ENCODE assay signal across 16 cellular contexts in genomic region chr5:153755913-153756500, GRCh38.
DNase-seq lines count a peak whose midpoint lies in the region; ATAC-seq and TF ChIP-seq lines count a peak whose summit lies in the region.
"Had no signal": no experiment of that assay in that cellular context is flagged by ENCODE, and none has a peak within 500 bp of the region (broad histone marks: within the 10 kb centered on the region; RNA-seq: fewer than 3 reads in every experiment).

No MANE protein-coding gene starts in this region.

- H3K9me3 ChIP-seq in sigmoid colon = peaks cover 0 to 5% (median 2%) of the 10 kb centered on the region in 4 donors
- H3K9me3 ChIP-seq: A549, BLaER1 had no signal

- TF ChIP-seq POLR2A in sigmoid colon (IDR thresholded peaks at IDR 0.05) = no peak

- no peaks in the 10 kb centered on the region for H3K27me3 ChIP-seq in sigmoid colon
- H3K27me3 ChIP-seq: BLaER1 had no signal

- H3K27ac ChIP-seq in sigmoid colon = no peak overlapping the region
- H3K27ac ChIP-seq: 22Rv1, A549, BLaER1, HL-60 had no signal

- DNase-seq in DMS 273 (lab: John Stamatoyannopoulos, UW; ENCODE audit: unreplicated experiment) (peak; percentile 30), DMS 273 treated with DMSO at 0.1 percent for 48 hours (lab: John Stamatoyannopoulos, UW) (no peak), UCSD-AML1 (lab: John Stamatoyannopoulos, UW; ENCODE audit: unreplicated experiment) (peak; percentile 21), fibroblast of mammary gland (ENCODE audit: low read depth) (peak; percentile 12), Right ventricle myocardium inferior (ENCODE audit: missing footprints) (no peak), sigmoid colon (no peak)
- DNase-seq: CD4-positive, alpha-beta memory T cell; DND-41; HFFc6 had no signal

- ATAC-seq in HG03342 (IDR thresholded peaks at IDR 0.05; ENCODE audit: unreplicated experiment) (no peak), Right ventricle myocardium inferior (no peak), HG02623 (IDR thresholded peaks at IDR 0.05; ENCODE audit: unreplicated experiment) (no peak)
- ATAC-seq: A549 had no signal

- H3K36me3 ChIP-seq in sigmoid colon = no peaks in the 10 kb centered on the region
- H3K36me3 ChIP-seq: BLaER1 had no signal

- no peak overlapping the region for H3K4me3 ChIP-seq in fibroblast of mammary gland (ENCODE audit: control insufficient read depth, low read depth, low read length)
- no peak overlapping the region for H3K4me3 ChIP-seq in sigmoid colon
- H3K4me3 ChIP-seq: A549, BLaER1, GM23338 had no signal

- WGBS in sigmoid colon, 2 donors = 67 to 78% methylated on average over 1 of the region's 1 CpG

- no peak for TF ChIP-seq EP300 in sigmoid colon (IDR thresholded peaks at IDR 0.05)

- TF ChIP-seq CTCF in fibroblast of mammary gland (conservative IDR thresholded peaks at IDR 0.05; ENCODE audit: control insufficient read depth, insufficient read depth, low read depth, low read length) = no peak
- no peak for TF ChIP-seq CTCF in sigmoid colon (IDR thresholded peaks at IDR 0.05)

- H3K4me1 ChIP-seq in sigmoid colon = no peaks in the 10 kb centered on the region
- H3K4me1 ChIP-seq: A549, BLaER1 had no signal

- intact Hi-C loops in Right ventricle myocardium inferior (cut with DNase I) (no loop called here), sigmoid colon (cut with DNase I) (no loop called here)

Comparison
In these comparisons a context has a peak if more than half of its experiments do, and no peak if none do; other contexts are left out.
1. DNase-seq: peak in DMS 273 (single experiment), UCSD-AML1 (single experiment) and fibroblast of mammary gland (single experiment); none in DMS 273 treated with DMSO at 0.1 percent for 48 hours (single experiment), Right ventricle myocardium inferior (single experiment) and sigmoid colon (single experiment).